Comparison of ENCODE assay signal across 7 cellular contexts in the genomic region with DNA sequence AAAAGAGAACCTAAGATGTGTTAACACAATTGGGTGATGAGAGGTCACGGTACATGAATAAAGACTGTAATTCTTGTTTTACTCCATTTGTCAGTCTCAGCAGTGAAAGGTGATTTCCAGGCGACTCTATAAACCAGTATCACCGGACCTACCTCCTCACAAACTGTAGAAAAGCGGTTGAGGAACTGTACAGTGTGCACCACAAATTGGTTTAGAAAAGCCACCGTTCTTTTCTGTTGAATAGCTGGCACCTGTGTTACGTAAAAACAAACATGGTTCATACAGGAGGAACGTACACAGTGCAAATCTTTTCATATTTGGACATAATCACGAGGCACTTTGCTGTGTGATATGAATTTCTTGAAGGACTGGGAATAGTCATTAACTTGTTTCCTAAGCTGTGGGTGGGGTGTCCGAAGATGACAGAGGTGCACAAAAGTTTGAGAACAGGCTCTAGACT. TPM values are rescaled to one million over a fixed set of nuclear protein-coding genes. Genes with fewer than 3 reads are reported as not detected.
A peak's percentile ranks its signal among the peaks of the same experiment; 100 is the strongest.
DNase-seq lines count a peak whose midpoint lies in the region; ATAC-seq and TF ChIP-seq lines count a peak whose summit lies in the region.

No MANE protein-coding gene starts in this region.

- H3K36me3 ChIP-seq in HEK293 (ENCODE audit: control insufficient read depth in 2 of 2, insufficient read depth in 1 of 2, low read length in 2 of 2) (peaks cover 3 to 11% of the 10 kb centered on the region in 2 experiments; a peak in 2 of 3 replicates), mesodermal cell (ENCODE audit: control insufficient read depth, insufficient read depth, low read length) (peaks cover 6% of the 10 kb centered on the region), vagina (peaks cover 0 to 10% of the 10 kb centered on the region in 2 donors)

- POLR2A ChIA-PET in HEK293 (lab: Yijun Ruan, JAX), result interaction anchor here (1.1 kb wide), 1 partner anchor 9 kb away, joined by 4 read pairs; no protein-coding TSS in a partner anchor

- intact Hi-C loops in vagina (cut with DNase I), result no loop called here

- CTCF ChIA-PET in HEK293 (lab: Yijun Ruan, JAX), result interaction anchor here (0.6 kb wide), 1 partner anchor 1357 kb away, joined by 4 read pairs; no protein-coding TSS in a partner anchor

- 82% methylated on average over 8 of the region's 9 CpGs for WGBS in mesodermal cell (ENCODE audit: insufficient coverage in 2 of 2), 2 experiments

- no peak for TF ChIP-seq POLR2A in vagina (IDR thresholded peaks at IDR 0.05)

- H3K4me1 ChIP-seq in HEK293 (ENCODE audit: control insufficient read depth, insufficient read depth, low read length) (no peaks in the 10 kb centered on the region), mesodermal cell (ENCODE audit: control insufficient read depth, insufficient read depth, low read length, poor library complexity, severe bottlenecking) (peaks cover 4% of the 10 kb centered on the region), vagina (no peaks in the 10 kb centered on the region)

- no peaks in the 10 kb centered on the region for H3K9me3 ChIP-seq in HEK293 (ENCODE audit: control insufficient read depth, insufficient read depth, low read depth, low read length)
- no peaks in the 10 kb centered on the region for H3K9me3 ChIP-seq in mesodermal cell (ENCODE audit: control insufficient read depth, low read length)
- no peaks in the 10 kb centered on the region for H3K9me3 ChIP-seq in vagina

- peak; percentile 37 for DNase-seq in NOMO-1 treated with DMSO at 0.1 percent for 48 hours (lab: John Stamatoyannopoulos, UW; ENCODE audit: unreplicated experiment)
- no peak for DNase-seq in coronary artery (ENCODE audit: low spot score)
- no peak for DNase-seq in vagina (ENCODE audit: extremely low spot score in 2 of 2)
- DNase-seq in DMS153 treated with DMSO at 0.1 percent for 48 hours (lab: John Stamatoyannopoulos, UW; ENCODE audit: unreplicated experiment), result no peak

- peak; percentile 40 for ATAC-seq in GM18517 (IDR thresholded peaks at IDR 0.05; ENCODE audit: unreplicated experiment)

- H3K27me3 ChIP-seq in vagina, result no peaks in the 10 kb centered on the region

- H3K27ac ChIP-seq in HEK293 (ENCODE audit: extremely low read depth, low read depth, low read length) (no peak overlapping the region; the same call in 1 of the 2 replicates), coronary artery (peak overlapping the region; percentile 95 to 98), mesodermal cell (ENCODE audit: low read depth, low read length, severe bottlenecking) (no peak overlapping the region), vagina (peak overlapping the region; percentile 86)

- H3K4me3 ChIP-seq in HEK293 (ENCODE audit: low read depth, low read length) (peak overlapping the region; percentile 81), coronary artery (peak overlapping the region; percentile 97), mesodermal cell (ENCODE audit: extremely low read depth, insufficient read depth, low read length, poor library complexity, severe bottlenecking) (peak overlapping the region; percentile 79), vagina (peak overlapping the region; percentile 78 to 85)

- TF ChIP-seq CTCF in HEK293 (tag by site-specific recombination; IDR thresholded peaks at IDR 0.05) (no peak), coronary artery (IDR thresholded peaks at IDR 0.05) (no peak), vagina (IDR thresholded peaks at IDR 0.05) (no peak)

TF ChIP-seq in HEK293, 187 proteins besides CTCF, POLR2A, EP300 and RAD21:
- TF ChIP-seq ZNF239 (tag by site-specific recombination; IDR thresholded peaks at IDR 0.05), result no peak
- TF ChIP-seq, protein P1, sequence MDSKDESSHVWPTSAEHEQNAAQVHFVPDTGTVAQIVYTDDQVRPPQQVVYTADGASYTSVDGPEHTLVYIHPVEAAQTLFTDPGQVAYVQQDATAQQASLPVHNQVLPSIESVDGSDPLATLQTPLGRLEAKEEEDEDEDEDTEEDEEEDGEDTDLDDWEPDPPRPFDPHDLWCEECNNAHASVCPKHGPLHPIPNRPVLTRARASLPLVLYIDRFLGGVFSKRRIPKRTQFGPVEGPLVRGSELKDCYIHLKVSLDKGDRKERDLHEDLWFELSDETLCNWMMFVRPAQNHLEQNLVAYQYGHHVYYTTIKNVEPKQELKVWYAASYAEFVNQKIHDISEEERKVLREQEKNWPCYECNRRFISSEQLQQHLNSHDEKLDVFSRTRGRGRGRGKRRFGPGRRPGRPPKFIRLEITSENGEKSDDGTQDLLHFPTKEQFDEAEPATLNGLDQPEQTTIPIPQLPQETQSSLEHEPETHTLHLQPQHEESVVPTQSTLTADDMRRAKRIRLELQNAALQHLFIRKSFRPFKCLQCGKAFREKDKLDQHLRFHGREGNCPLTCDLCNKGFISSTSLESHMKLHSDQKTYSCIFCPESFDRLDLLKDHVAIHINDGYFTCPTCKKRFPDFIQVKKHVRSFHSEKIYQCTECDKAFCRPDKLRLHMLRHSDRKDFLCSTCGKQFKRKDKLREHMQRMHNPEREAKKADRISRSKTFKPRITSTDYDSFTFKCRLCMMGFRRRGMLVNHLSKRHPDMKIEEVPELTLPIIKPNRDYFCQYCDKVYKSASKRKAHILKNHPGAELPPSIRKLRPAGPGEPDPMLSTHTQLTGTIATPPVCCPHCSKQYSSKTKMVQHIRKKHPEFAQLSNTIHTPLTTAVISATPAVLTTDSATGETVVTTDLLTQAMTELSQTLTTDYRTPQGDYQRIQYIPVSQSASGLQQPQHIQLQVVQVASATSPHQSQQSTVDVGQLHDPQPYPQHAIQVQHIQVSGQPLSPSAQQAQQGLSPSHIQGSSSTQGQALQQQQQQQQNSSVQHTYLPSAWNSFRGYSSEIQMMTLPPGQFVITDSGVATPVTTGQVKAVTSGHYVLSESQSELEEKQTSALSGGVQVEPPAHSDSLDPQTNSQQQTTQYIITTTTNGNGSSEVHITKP (tag by site-specific recombination; IDR thresholded peaks at IDR 0.05), result peak; percentile 70

RNA-seq across cellular contexts. Expression of gene WASHC3, which starts 0.7 kb away (rescaled TPM):
- polyA plus RNA-seq in mesodermal cell (2013, experiment 1 of 2), result 25.9 TPM
- 36.5 TPM for polyA plus RNA-seq in mesodermal cell (2013, experiment 2 of 2)
- total RNA-seq in vagina, result 49.4 TPM

RNA-seq across cellular contexts. Expression of gene NUP37, which starts 58.8 kb away (rescaled TPM):
- polyA plus RNA-seq in mesodermal cell (2013, experiment 1 of 2), result 58.2 TPM
- 66.0 TPM for polyA plus RNA-seq in mesodermal cell (2013, experiment 2 of 2)
- 22.6 TPM for total RNA-seq in vagina

RNA-seq across cellular contexts. Expression of gene PARPBP, which starts 58.9 kb away (rescaled TPM):
- 19.8 TPM for polyA plus RNA-seq in mesodermal cell (2013, experiment 1 of 2)
- 25.4 TPM for polyA plus RNA-seq in mesodermal cell (2013, experiment 2 of 2)
- 3.7 TPM for total RNA-seq in vagina

Comparison
In these comparisons a context has a peak if more than half of its experiments do, and no peak if none do; other contexts are left out.
1. H3K27ac ChIP-seq: peak in coronary artery (2 of 2) and vagina (single experiment); none in HEK293 (single experiment) and mesodermal cell (single experiment).
2. Peak in every context shown above with its lines, with median percentiles within 50 percentile points of each other: H3K4me3 ChIP-seq.